8 cellular contexts compared by ENCODE assay signal in the genomic region with DNA sequence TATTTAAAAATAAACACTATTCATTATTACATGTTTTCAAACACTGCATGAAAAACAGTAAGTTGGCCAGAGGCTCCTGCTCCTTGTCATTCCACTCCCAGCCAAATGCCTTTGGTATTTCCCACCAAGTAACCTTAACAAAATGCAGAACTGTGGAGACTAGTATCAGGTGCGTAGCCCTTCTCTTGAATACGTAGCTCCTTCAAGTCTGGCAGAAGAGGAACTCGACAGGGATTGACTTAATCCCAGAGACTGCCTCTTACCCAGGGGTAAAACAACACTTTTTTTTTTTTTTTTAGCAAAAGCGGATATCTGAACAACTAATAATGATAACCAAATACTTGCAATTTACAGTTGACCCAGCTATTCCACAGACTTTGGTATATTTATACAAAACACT. TPM values are rescaled to one million over a fixed set of nuclear protein-coding genes. Genes with fewer than 3 reads are reported as not detected.
DNase-seq lines count a peak whose midpoint lies in the region; TF ChIP-seq lines count a peak whose summit lies in the region.

No MANE protein-coding gene starts in this region.

- peak; percentile 15 for DNase-seq in H7
- no peak for DNase-seq in SJSA1 (ENCODE audit: low read depth in 1 of 2, low spot score in 2 of 2)
- DNase-seq in fibroblast of villous mesenchyme (ENCODE audit: low read depth): no peak
- DNase-seq in skeletal muscle cell (ENCODE audit: low read depth): no peak
- no peak for DNase-seq in amniotic stem cell (lab: John Stamatoyannopoulos, UW)
- no peak for DNase-seq in NCI-H2196 treated with DMSO at 0.1 percent for 48 hours (lab: John Stamatoyannopoulos, UW; ENCODE audit: unreplicated experiment)
- no peak for DNase-seq in midbrain (lab: John Stamatoyannopoulos, UW)
- DNase-seq in medulla oblongata (ENCODE audit: extremely low spot score): no peak

- peaks cover 7% of the 10 kb centered on the region for H3K36me3 ChIP-seq in H7 (replicated peaks; ENCODE audit: control insufficient read depth, insufficient read depth, low read length)
- peaks cover 38% of the 10 kb centered on the region for H3K36me3 ChIP-seq in SJSA1

- peak overlapping the region; percentile 90 for H3K4me3 ChIP-seq in H7 (ENCODE audit: insufficient read depth, low read depth, low read length)
- peak overlapping the region; percentile 61 for H3K4me3 ChIP-seq in SJSA1
- peak overlapping the region; percentile 94 for H3K4me3 ChIP-seq in fibroblast of villous mesenchyme (ENCODE audit: low read depth, low read length)
- peak overlapping the region; percentile 84 for H3K4me3 ChIP-seq in skeletal muscle cell (ENCODE audit: low read depth, low read length)

- H3K4me1 ChIP-seq in SJSA1 (replicated peaks): peaks cover 10% of the 10 kb centered on the region; the same call in 1 of the 2 replicates

- H3K27ac ChIP-seq in SJSA1: no peak overlapping the region; the same call in 1 of the 2 replicates

- no peak for TF ChIP-seq CTCF in fibroblast of villous mesenchyme (IDR thresholded peaks at IDR 0.05; ENCODE audit: insufficient read depth, low read depth, low read length)

- H3K9me3 ChIP-seq in SJSA1 (replicated peaks): no peaks in the 10 kb centered on the region

- H3K27me3 ChIP-seq in H7 (ENCODE audit: control insufficient read depth, insufficient read depth, low read length): no peaks in the 10 kb centered on the region
- H3K27me3 ChIP-seq in SJSA1 (replicated peaks): no peaks in the 10 kb centered on the region

RNA-seq across cellular contexts. Expression of gene COMMD2, which starts 0.7 kb away (rescaled TPM):
- 41.3 and 58.9 TPM in 2 replicates for total RNA-seq in H7 (2014; rRNA removed; shearing (Covaris generic))
- total RNA-seq in SJSA1 (2014; rRNA removed; shearing (Covaris generic)): 62.8 and 70.3 TPM in 2 replicates
- total RNA-seq in fibroblast of villous mesenchyme: 28.3 and 34.5 TPM in 2 replicates

RNA-seq across cellular contexts. Expression of gene ANKUB1, which starts 40.8 kb away (rescaled TPM):
- not detected in 2 replicates for total RNA-seq in H7 (2014; rRNA removed; shearing (Covaris generic))
- 0.31 TPM in 1 of 2 replicates, not detected in the other for total RNA-seq in SJSA1 (2014; rRNA removed; shearing (Covaris generic))
- not detected in 2 replicates for total RNA-seq in fibroblast of villous mesenchyme
